11 cellular contexts compared by ENCODE assay signal in the genomic region with DNA sequence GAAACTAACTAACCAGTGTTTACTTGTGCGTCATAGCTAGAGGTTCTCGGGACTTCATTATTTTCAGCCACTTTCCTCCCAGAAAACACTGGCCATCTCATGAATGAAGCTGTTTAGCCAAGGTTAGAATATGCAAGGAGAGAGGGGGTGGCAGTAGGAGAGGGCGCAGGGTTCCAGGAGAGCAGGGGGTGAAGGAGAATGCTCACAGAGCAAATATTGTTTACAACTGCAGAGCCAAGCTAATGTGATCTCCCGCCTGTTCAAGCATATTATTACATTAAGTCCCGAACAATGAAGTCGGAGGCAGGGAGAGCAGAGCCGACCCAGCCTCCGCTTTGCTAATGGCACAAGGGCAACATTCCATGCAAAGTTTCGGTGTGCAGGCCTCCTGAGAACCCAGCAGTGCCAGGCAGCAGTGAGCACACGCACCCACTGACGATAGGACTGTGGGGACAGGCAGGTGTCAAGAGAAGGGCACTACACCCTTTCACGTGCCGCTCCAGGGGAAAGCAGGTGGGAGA.
DNase-seq lines count a peak whose midpoint lies in the region; ATAC-seq and TF ChIP-seq lines count a peak whose summit lies in the region.
"Had no signal": no experiment of that assay in that cellular context is flagged by ENCODE, and none has a peak within 500 bp of the region (broad histone marks: within the 10 kb centered on the region; RNA-seq: fewer than 3 reads in every experiment).

No MANE protein-coding gene starts in this region.

- H3K79me1 ChIP-seq in mesendoderm (ENCODE audit: low read length) = peaks cover 37% of the 10 kb centered on the region

- H3K9me2 ChIP-seq in GM23338 (ENCODE audit: insufficient read depth) = no peaks in the 10 kb centered on the region

- H2BK5ac ChIP-seq in mesendoderm (ENCODE audit: low read length) = no peak overlapping the region

- no peak overlapping the region for H3K56ac ChIP-seq in mesendoderm (ENCODE audit: low read length)

- no peak overlapping the region for H3K18ac ChIP-seq in mesendoderm (ENCODE audit: low read length)

- no peak overlapping the region for H3K27ac ChIP-seq in GM23338 (ENCODE audit: low read depth)
- peak overlapping the region; percentile 64 for H3K27ac ChIP-seq in VCaP
- H3K27ac ChIP-seq in mesendoderm (ENCODE audit: low read depth, low read length) = no peak overlapping the region

- no peak for ATAC-seq in GM23338
- peak; percentile 67 for ATAC-seq in sciatic nerve
- no peak for ATAC-seq in HG02642 (IDR thresholded peaks at IDR 0.05; ENCODE audit: poor library complexity, unreplicated experiment)

- peaks cover 48% of the 10 kb centered on the region for H3K4me1 ChIP-seq in GM23338 (ENCODE audit: insufficient read depth)
- peaks cover 10% of the 10 kb centered on the region for H3K4me1 ChIP-seq in mesendoderm (ENCODE audit: control insufficient read depth, low read depth, low read length)

- H3F3A ChIP-seq in GM23338 (replicated peaks; ENCODE audit: low read depth) = no peaks in the 10 kb centered on the region

- H3K9ac ChIP-seq in mesendoderm (ENCODE audit: low read length) = no peak overlapping the region

- no peak overlapping the region for H3K4me3 ChIP-seq in GM23338
- no peak overlapping the region for H3K4me3 ChIP-seq in mesendoderm (ENCODE audit: low read length)

- intact Hi-C loops in sciatic nerve (cut with DNase I) = no loop called here

- no peak overlapping the region for H2AFZ ChIP-seq in GM23338

- H4K5ac ChIP-seq in mesendoderm (ENCODE audit: low read length) = no peak overlapping the region

- H3K4me1 Mint-ChIP-seq in GM23338 = peaks cover 61% of the 10 kb centered on the region

- TF ChIP-seq CTCF in GM23338 (conservative IDR thresholded peaks at IDR 0.05; ENCODE audit: low read depth in 2 of 2) = no peak
- TF ChIP-seq CTCF in VCaP (conservative IDR thresholded peaks at IDR 0.05) = no peak

- H3K27me3 Mint-ChIP-seq in GM23338 (ENCODE audit: insufficient read depth, low read depth, poor library complexity) = peaks cover 11% of the 10 kb centered on the region
- H3K27me3 Mint-ChIP-seq: stimulated activated naive CD8-positive, alpha-beta T cell treated with anti-CD3 and anti-CD28 coated beads, Interleukin-15, Interleukin-2, amounts not matched to agents 100 ng/mL and 50 ng/mL, for 24 hours had no signal

- no peak overlapping the region for H3K4me3 Mint-ChIP-seq in GM23338
- H3K4me3 Mint-ChIP-seq: stimulated activated naive CD8-positive, alpha-beta T cell treated with anti-CD3 and anti-CD28 coated beads, Interleukin-15, Interleukin-2, amounts not matched to agents 100 ng/mL and 50 ng/mL, for 24 hours had no signal

- H2AK5ac ChIP-seq in mesendoderm (ENCODE audit: low read length) = no peak overlapping the region

- WGBS in mesendoderm (ENCODE audit: extremely low coverage, insufficient coverage, low lambda C conversion rate) = no CpG with 5 or more reads among the region's 13 CpGs

- no peak overlapping the region for H4K8ac ChIP-seq in mesendoderm (ENCODE audit: low read depth, low read length)

- H4K20me1 ChIP-seq in GM23338 (replicated peaks; ENCODE audit: insufficient read depth) = no peaks in the 10 kb centered on the region; the same call in 1 of the 2 replicates

- no peaks in the 10 kb centered on the region for H3K36me3 ChIP-seq in GM23338 (ENCODE audit: insufficient read depth)
- no peaks in the 10 kb centered on the region for H3K36me3 ChIP-seq in mesendoderm (ENCODE audit: control insufficient read depth, insufficient read depth, low read length)

- DNase-seq in GM23338 (ENCODE audit: low spot score) (no peak), kidney glomerular epithelial cell (lab: John Stamatoyannopoulos, UW) (peak; percentile 37), sciatic nerve (ENCODE audit: low spot score) (peak; percentile 55), cerebellar nuclear complex (lab: John Stamatoyannopoulos, UW) (no peak), RPMI8226 (no peak), mesendoderm (no peak)
- DNase-seq: GOT3, NCI-H2029 treated with DMSO at 0.1 percent for 48 hours had no signal

- H3K36me3 Mint-ChIP-seq in GM23338 (ENCODE audit: low read depth) = no peaks in the 10 kb centered on the region

- no peak overlapping the region for H2BK15ac ChIP-seq in mesendoderm (replicated peaks; ENCODE audit: low read depth)

- no peaks in the 10 kb centered on the region for H3K9me3 Mint-ChIP-seq in GM23338
- H3K9me3 Mint-ChIP-seq: stimulated activated naive CD8-positive, alpha-beta T cell treated with anti-CD3 and anti-CD28 coated beads, Interleukin-15, Interleukin-2, amounts not matched to agents 100 ng/mL and 50 ng/mL, for 24 hours had no signal

- H3K27ac Mint-ChIP-seq in GM23338 = peak overlapping the region; percentile 14; the same call in 1 of the 2 replicates
- H3K27ac Mint-ChIP-seq: stimulated activated naive CD8-positive, alpha-beta T cell treated with anti-CD3 and anti-CD28 coated beads, Interleukin-15, Interleukin-2, amounts not matched to agents 100 ng/mL and 50 ng/mL, for 24 hours had no signal

- peak overlapping the region; percentile 38; the same call in 1 of the 2 replicates for H3K4me2 ChIP-seq in GM23338
- no peak overlapping the region for H3K4me2 ChIP-seq in mesendoderm (ENCODE audit: low read length)

- no peak overlapping the region for H3K23ac ChIP-seq in mesendoderm (ENCODE audit: low read length)

- no peak overlapping the region for H3K4ac ChIP-seq in mesendoderm (ENCODE audit: low read depth, low read length)

- H3K27me3 ChIP-seq in GM23338 (ENCODE audit: insufficient read depth) (no peaks in the 10 kb centered on the region), mesendoderm (ENCODE audit: insufficient read depth, low read length, poor library complexity) (no peaks in the 10 kb centered on the region)

- no peak overlapping the region for H2BK120ac ChIP-seq in mesendoderm (ENCODE audit: low read depth, low read length)

- peaks cover 97% of the 10 kb centered on the region for H3K79me2 ChIP-seq in GM23338 (replicated peaks; ENCODE audit: insufficient read depth)
- H3K79me2 ChIP-seq in mesendoderm (ENCODE audit: control insufficient read depth, insufficient read depth, low read length) = peaks cover 17% of the 10 kb centered on the region

TF ChIP-seq in GM23338, 12 proteins besides CTCF, POLR2A, EP300 and RAD21 (continues in another document):
- TF ChIP-seq JUNB (IDR thresholded peaks at IDR 0.05; ENCODE audit: unreplicated experiment) (no peak), REST (IDR thresholded peaks at IDR 0.05; ENCODE audit: unreplicated experiment) (no peak), CREB1 (CRISPR knock-in tag; IDR thresholded peaks at IDR 0.05; ENCODE audit: low read depth) (no peak), NANOG (IDR thresholded peaks at IDR 0.05; ENCODE audit: borderline replicate concordance) (no peak), ZNF331 (CRISPR knock-in tag; IDR thresholded peaks at IDR 0.05; ENCODE audit: low read depth) (no peak)

Comparison
In these comparisons a context has a peak if more than half of its experiments do, and no peak if none do; other contexts are left out.
1. DNase-seq: peak in kidney glomerular epithelial cell (single experiment) and sciatic nerve (single experiment); none in GM23338 (single experiment), cerebellar nuclear complex (0 of 2), RPMI8226 (single experiment) and mesendoderm (single experiment).